In genomic region chr17:39820541-39820940, GRCh38 we compare ENCODE assay signal across 15 cellular contexts. TPM values are rescaled to one million over a fixed set of nuclear protein-coding genes. Genes with fewer than 3 reads are reported as not detected.
DNase-seq lines count a peak whose midpoint lies in the region; ATAC-seq and TF ChIP-seq lines count a peak whose summit lies in the region.
"Had no signal": no experiment of that assay in that cellular context is flagged by ENCODE, and none has a peak within 500 bp of the region (broad histone marks: within the 10 kb centered on the region; RNA-seq: fewer than 3 reads in every experiment).

No MANE protein-coding gene starts in this region.

- ATAC-seq in CD8-positive, alpha-beta T cell = no peak
- ATAC-seq in HCT116 = no peak
- no peak for ATAC-seq in naive B cell (ENCODE audit: low read depth in 2 of 2)
- ATAC-seq in HG03280 (IDR thresholded peaks at IDR 0.05; ENCODE audit: unreplicated experiment) = no peak
- ATAC-seq in GM18867 (IDR thresholded peaks at IDR 0.05; ENCODE audit: unreplicated experiment) = no peak
- ATAC-seq in GM21576 (IDR thresholded peaks at IDR 0.05; ENCODE audit: unreplicated experiment) = no peak

- RAD21 ChIA-PET in HCT116 (lab: Charles Lee; ENCODE audit: low non-redundant PET in 1 of 2, low total read pairs in 2 of 2, uncharacterized antibody in 2 of 2, unreplicated experiment in 2 of 2) = no interaction called here

- peaks cover 63% of the 10 kb centered on the region for H3K36me3 Mint-ChIP-seq in CD8-positive, alpha-beta T cell
- peaks cover 45% of the 10 kb centered on the region for H3K36me3 Mint-ChIP-seq in activated T-helper 1 cell treated with anti-CD3 and anti-CD28 coated beads, Interleukin-12 subunit alpha, Interleukin-12 subunit beta, Interleukin-2, Interleukin-4 antibody, amounts not matched to agents 30 ng/mL and 10 ng/mL and 1 ng/mL, durations not matched to agents 14 hours and 24 hours and 36 hours (ENCODE audit: low read depth)
- H3K36me3 Mint-ChIP-seq in naive B cell = peaks cover 54 to 59% of the 10 kb centered on the region in 2 donors

- peaks cover 49% of the 10 kb centered on the region for H3K4me1 ChIP-seq in CD8-positive, alpha-beta T cell (ENCODE audit: insufficient read depth, low read length)
- H3K4me1 ChIP-seq in HCT116 (ENCODE audit: control insufficient read depth in 1 of 2, insufficient read depth in 2 of 2, low read length in 2 of 2) = no peaks in the 10 kb centered on the region

- H4K20me1 ChIP-seq in HCT116 (ENCODE audit: insufficient read depth) = no peaks in the 10 kb centered on the region

- no peak overlapping the region for H3K9ac ChIP-seq in HCT116 (ENCODE audit: low read length)

- no TSS peak for BruUV-seq in HCT116 (replicated peaks; lab: Mats Ljungman, UMichigan)

- H3K27ac ChIP-seq in CD8-positive, alpha-beta T cell (ENCODE audit: low read depth, low read length) = peak overlapping the region; percentile 1
- no peak overlapping the region for H3K27ac ChIP-seq in HCT116 (ENCODE audit: low read depth, low read length)

- peaks cover 7% of the 10 kb centered on the region for H3K9me3 ChIP-seq in CD8-positive, alpha-beta T cell (ENCODE audit: low read length)
- H3K9me3 ChIP-seq in HCT116 (ENCODE audit: control insufficient read depth in 1 of 2, insufficient read depth in 1 of 2, low read depth in 1 of 2, low read length in 2 of 2) = no peaks in the 10 kb centered on the region; a peak in 2 of 4 replicates

- H3K27me3 Mint-ChIP-seq in CD8-positive, alpha-beta T cell (ENCODE audit: low read depth) = no peaks in the 10 kb centered on the region
- no peaks in the 10 kb centered on the region for H3K27me3 Mint-ChIP-seq in activated T-helper 1 cell treated with anti-CD3 and anti-CD28 coated beads, Interleukin-12 subunit alpha, Interleukin-12 subunit beta, Interleukin-2, Interleukin-4 antibody, amounts not matched to agents 30 ng/mL and 10 ng/mL and 1 ng/mL, durations not matched to agents 14 hours and 24 hours and 36 hours (ENCODE audit: insufficient read depth)
- no peaks in the 10 kb centered on the region for H3K27me3 Mint-ChIP-seq in naive B cell

- no peak for TF ChIP-seq CTCF in CD8-positive, alpha-beta T cell (IDR thresholded peaks at IDR 0.05)
- TF ChIP-seq CTCF in HCT116 (IDR thresholded peaks at IDR 0.05 in 2 of 3, conservative IDR thresholded peaks at IDR 0.05 in 1 of 3; ENCODE audit: borderline replicate concordance in 1 of 3, insufficient read depth in 1 of 3, low read depth in 2 of 3, low read length in 2 of 3) = no peak

- no peak overlapping the region for H3K4me2 ChIP-seq in HCT116 (ENCODE audit: low read length)

- no peak overlapping the region for H2AFZ ChIP-seq in HCT116 (ENCODE audit: low read depth, low read length, poor library complexity, severe bottlenecking)

- no peak for TF ChIP-seq POLR2A in HCT116 (IDR thresholded peaks at IDR 0.05; ENCODE audit: borderline replicate concordance, extremely low read depth, insufficient read depth, insufficient read length)

- H3K36me3 ChIP-seq in CD8-positive, alpha-beta T cell (ENCODE audit: insufficient read depth, low read length) = peaks cover 30% of the 10 kb centered on the region
- H3K36me3 ChIP-seq in HCT116 (ENCODE audit: control insufficient read depth in 1 of 2, insufficient read depth in 2 of 2, low read length in 2 of 2) = no peaks in the 10 kb centered on the region

- CTCF ChIA-PET in CD8-positive, alpha-beta T cell (lab: Charles Lee) = interaction anchor here (1.1 to 2.6 kb wide), 8 partner anchors 8 to 137 kb away, joined by 3 to 12 read pairs (median 4); no protein-coding TSS in a partner anchor
- CTCF ChIA-PET in HCT116 (lab: Charles Lee) = no interaction called here

- peak; percentile 19; the same call in 1 of the 2 replicates for TF ChIP-seq RAD21 in HCT116 (IDR thresholded peaks at IDR 0.05; ENCODE audit: low read depth)

- peak overlapping the region; percentile 92 for H3K27ac Mint-ChIP-seq in CD8-positive, alpha-beta T cell
- peak overlapping the region; percentile 0 for H3K27ac Mint-ChIP-seq in activated T-helper 1 cell treated with anti-CD3 and anti-CD28 coated beads, Interleukin-12 subunit alpha, Interleukin-12 subunit beta, Interleukin-2, Interleukin-4 antibody, amounts not matched to agents 30 ng/mL and 10 ng/mL and 1 ng/mL, durations not matched to agents 14 hours and 24 hours and 36 hours
- H3K27ac Mint-ChIP-seq in naive B cell = peak overlapping the region; percentile 73 to 98 (median 95)

- peak overlapping the region; percentile 58 for H3K4me3 Mint-ChIP-seq in CD8-positive, alpha-beta T cell
- H3K4me3 Mint-ChIP-seq in activated T-helper 1 cell treated with anti-CD3 and anti-CD28 coated beads, Interleukin-12 subunit alpha, Interleukin-12 subunit beta, Interleukin-2, Interleukin-4 antibody, amounts not matched to agents 30 ng/mL and 10 ng/mL and 1 ng/mL, durations not matched to agents 14 hours and 24 hours and 36 hours = no peak overlapping the region
- peak overlapping the region in 7 of 8 donors; percentile 30 to 80 (median 54) for H3K4me3 Mint-ChIP-seq in naive B cell

- intact Hi-C loops in CD8-positive, alpha-beta T cell (cut with DNase I, micrococcal nuclease) = no loop called here
- intact Hi-C loops in HCT116 (cut with micrococcal nuclease) = no loop called here
- intact Hi-C loops in activated T-helper 1 cell treated with anti-CD3 and anti-CD28 coated beads, Interleukin-12 subunit alpha, Interleukin-12 subunit beta, Interleukin-2, Interleukin-4 antibody, amounts not matched to agents 30 ng/mL and 10 ng/mL and 1 ng/mL, durations not matched to agents 14 hours and 24 hours and 36 hours (cut with micrococcal nuclease) = no loop called here

- DNase-seq in CD8-positive, alpha-beta T cell = no peak
- DNase-seq in HCT116 (ENCODE audit: low read depth, low spot score) (no peak), naive B cell (no peak), H4 (ENCODE audit: low spot score) (no peak)
- no peak for DNase-seq in activated T-helper 1 cell treated with anti-CD3 and anti-CD28 coated beads, Interleukin-12 subunit alpha, Interleukin-12 subunit beta, Interleukin-2, Interleukin-4 antibody, amounts not matched to agents 30 ng/mL and 10 ng/mL and 1 ng/mL, durations not matched to agents 14 hours and 24 hours and 36 hours (ENCODE audit: low spot score)
- DNase-seq: activated CD8-positive, alpha-beta memory T cell treated with anti-CD3 and anti-CD28 coated beads, Interleukin-2, amount 50 U/mL, for 48 hours; IMR-90; NCI-H1694; NCI-H774; stimulated activated CD4-positive, alpha-beta T cell treated with anti-CD3 and anti-CD28 coated beads, Interleukin-2, amount 100 ng/mL, for 48 hours; stimulated activated naive CD4-positive, alpha-beta T cell had no signal

- peaks cover 50% of the 10 kb centered on the region for H3K4me1 Mint-ChIP-seq in CD8-positive, alpha-beta T cell (ENCODE audit: low read depth)
- H3K4me1 Mint-ChIP-seq in activated T-helper 1 cell treated with anti-CD3 and anti-CD28 coated beads, Interleukin-12 subunit alpha, Interleukin-12 subunit beta, Interleukin-2, Interleukin-4 antibody, amounts not matched to agents 30 ng/mL and 10 ng/mL and 1 ng/mL, durations not matched to agents 14 hours and 24 hours and 36 hours (ENCODE audit: low read depth) = peaks cover 43% of the 10 kb centered on the region
- H3K4me1 Mint-ChIP-seq in naive B cell = peaks cover 50 to 62% (median 53%) of the 10 kb centered on the region in 3 donors

- H3K4me3 ChIP-seq in CD8-positive, alpha-beta T cell (ENCODE audit: low read depth, low read length) = no peak overlapping the region
- no peak overlapping the region for H3K4me3 ChIP-seq in HCT116 (replicated peaks in 1 of 2; ENCODE audit: low read depth in 1 of 2, low read length in 2 of 2)

- POLR2A ChIA-PET in CD8-positive, alpha-beta T cell (lab: Charles Lee) = interaction anchor here (0.7 to 3.8 kb wide), 8 partner anchors 9 to 106 kb away, joined by 3 to 18 read pairs (median 4); no protein-coding TSS in a partner anchor
- POLR2A ChIA-PET in HCT116 (lab: Charles Lee) = no interaction called here

- H3K9me3 Mint-ChIP-seq in CD8-positive, alpha-beta T cell = peaks cover 14% of the 10 kb centered on the region
- H3K9me3 Mint-ChIP-seq in activated T-helper 1 cell treated with anti-CD3 and anti-CD28 coated beads, Interleukin-12 subunit alpha, Interleukin-12 subunit beta, Interleukin-2, Interleukin-4 antibody, amounts not matched to agents 30 ng/mL and 10 ng/mL and 1 ng/mL, durations not matched to agents 14 hours and 24 hours and 36 hours = peaks cover 33% of the 10 kb centered on the region
- H3K9me3 Mint-ChIP-seq in naive B cell = peaks cover 10 to 37% (median 32%) of the 10 kb centered on the region in 7 donors

- no peaks in the 10 kb centered on the region for H3K9me2 ChIP-seq in HCT116 (ENCODE audit: insufficient read depth)

- no peaks in the 10 kb centered on the region for H3K27me3 ChIP-seq in CD8-positive, alpha-beta T cell (ENCODE audit: insufficient read depth, low read length)
- H3K27me3 ChIP-seq in HCT116 (ENCODE audit: insufficient read depth, low read length) = no peaks in the 10 kb centered on the region

- H3K79me2 ChIP-seq in HCT116 (ENCODE audit: insufficient read depth, low read length) = no peaks in the 10 kb centered on the region

TF ChIP-seq in HCT116, 20 proteins besides CTCF, POLR2A, EP300 and RAD21:
- no peak for TF ChIP-seq FOSL1 (IDR thresholded peaks at IDR 0.05; ENCODE audit: low read depth)
- TF ChIP-seq POLR2AphosphoS5 (IDR thresholded peaks at IDR 0.05; ENCODE audit: low read depth, low read length) = no peak
- TF ChIP-seq EGR1 (IDR thresholded peaks at IDR 0.05; ENCODE audit: low read depth) = no peak
- no peak for TF ChIP-seq ELF1 (IDR thresholded peaks at IDR 0.05; ENCODE audit: borderline replicate concordance, low read depth)
- no peak for TF ChIP-seq CBX3 (IDR thresholded peaks at IDR 0.05; ENCODE audit: low read depth)
TF ChIP-seq in HCT116: peak in this region for 0.

RNA-seq across cellular contexts. Expression of gene IKZF3, which starts 43.6 kb away (rescaled TPM):
- 10 to 100 TPM; 57.3 to 59.8 TPM for total RNA-seq in CD8-positive, alpha-beta T cell
- total RNA-seq in HCT116 (2021; ENCODE audit: unreplicated experiment) = 0.30 TPM
- polyA plus RNA-seq in HCT116 (2012) = 0.04 and 0.07 TPM in 2 replicates
- 22.8 and 25.1 TPM in 2 replicates for total RNA-seq in activated T-helper 1 cell treated with anti-CD3 and anti-CD28 coated beads, Interleukin-12 subunit alpha, Interleukin-12 subunit beta, Interleukin-2, Interleukin-4 antibody, amounts not matched to agents 30 ng/mL and 10 ng/mL and 1 ng/mL, durations not matched to agents 14 hours and 24 hours and 36 hours
- polyA plus RNA-seq in naive B cell (ENCODE audit: low read depth in 6 of 6) = 100 to 1,000 TPM in 1 of 6 donors, 10 to 100 TPM in 4, under 1 TPM in 1; 0.75 to 127 (median 39.8) TPM
- total RNA-seq in H4 (2014; rRNA removed; shearing (Covaris generic)) = 0.04 TPM in 1 of 2 replicates, not detected in the other
- total RNA-seq: IMR-90 had no signal
- polyA plus RNA-seq: IMR-90 had no signal

RNA-seq across cellular contexts. Expression of gene ZPBP2, which starts 47.5 kb away (rescaled TPM):
- total RNA-seq in CD8-positive, alpha-beta T cell = not detected
- total RNA-seq in HCT116 (2021; ENCODE audit: unreplicated experiment) = not detected
- polyA plus RNA-seq in HCT116 (2012) = not detected in 2 replicates
- 0.37 TPM in 1 of 2 replicates, not detected in the other for total RNA-seq in activated T-helper 1 cell treated with anti-CD3 and anti-CD28 coated beads, Interleukin-12 subunit alpha, Interleukin-12 subunit beta, Interleukin-2, Interleukin-4 antibody, amounts not matched to agents 30 ng/mL and 10 ng/mL and 1 ng/mL, durations not matched to agents 14 hours and 24 hours and 36 hours
- polyA plus RNA-seq in naive B cell (ENCODE audit: low read depth in 6 of 6) = under 1 TPM in 5 of 6 donors, not detected in 1; 0.16 to 0.80 (median 0.38) TPM
- total RNA-seq in H4 (2014; rRNA removed; shearing (Covaris generic)) = not detected in 2 replicates
- total RNA-seq: frontal cortex, IMR-90 had no signal
- polyA plus RNA-seq: IMR-90 had no signal

Comparison
In these comparisons a context has a peak if more than half of its experiments do, and no peak if none do; other contexts are left out.
1. H3K27ac Mint-ChIP-seq: peak in every context shown above with its lines; median percentile 95 in naive B cell; 92 in CD8-positive, alpha-beta T cell; 0 in activated T-helper 1 cell treated with anti-CD3 and anti-CD28 coated beads, Interleukin-12 subunit alpha, Interleukin-12 subunit beta, Interleukin-2, Interleukin-4 antibody, amounts not matched to agents 30 ng/mL and 10 ng/mL and 1 ng/mL, durations not matched to agents 14 hours and 24 hours and 36 hours.
2. RNA of gene IKZF3, which starts 43.6 kb away (total RNA-seq): 57.3 to 59.8 TPM in CD8-positive, alpha-beta T cell and 22.8 to 25.1 TPM in activated T-helper 1 cell treated with anti-CD3 and anti-CD28 coated beads, Interleukin-12 subunit alpha, Interleukin-12 subunit beta, Interleukin-2, Interleukin-4 antibody, amounts not matched to agents 30 ng/mL and 10 ng/mL and 1 ng/mL, durations not matched to agents 14 hours and 24 hours and 36 hours; 0.30 TPM in HCT116 (single experiment) and 0.04 TPM in H4; every median in the first group is over 10 times any median in the second.